32 cellular contexts compared by ENCODE assay signal in the genomic region with DNA sequence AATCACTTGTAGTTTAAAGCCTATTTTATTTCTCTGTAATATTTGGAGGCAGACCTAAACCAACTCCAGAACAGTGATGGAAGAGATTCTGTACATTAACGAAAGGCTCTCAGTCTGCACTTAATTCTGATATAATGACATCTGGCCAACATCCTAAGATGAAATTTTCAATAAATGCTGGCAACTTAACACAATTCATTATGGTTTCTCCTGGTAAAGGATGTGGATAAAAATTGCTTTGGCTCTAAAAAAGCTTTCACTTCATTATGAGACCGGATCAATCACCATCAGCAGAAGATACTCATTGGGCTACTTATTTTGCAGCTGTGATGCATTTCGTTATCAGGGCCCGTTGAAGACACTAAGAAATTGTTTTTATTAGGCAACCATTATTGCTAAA.
DNase-seq lines count a peak whose midpoint lies in the region; ATAC-seq and TF ChIP-seq lines count a peak whose summit lies in the region.
"Had no signal": no experiment of that assay in that cellular context is flagged by ENCODE, and none has a peak within 500 bp of the region (broad histone marks: within the 10 kb centered on the region; RNA-seq: fewer than 3 reads in every experiment).

No MANE protein-coding gene starts in this region.

- POLR2A ChIA-PET in SK-N-SH (lab: Yijun Ruan, JAX): no interaction called here

- H3K9ac ChIP-seq in SK-N-SH (no peak overlapping the region), smooth muscle cell (ENCODE audit: low read depth) (no peak overlapping the region)
- H3K9ac ChIP-seq: BLaER1; BLaER1 treated with 17β-estradiol and CSF1 and Interleukin-3, amounts not matched to agents 10 nM and 100 nM had no signal

- no peaks in the 10 kb centered on the region for H4K20me1 ChIP-seq in SK-N-SH (ENCODE audit: insufficient read depth)
- H4K20me1 ChIP-seq in smooth muscle cell (ENCODE audit: low read depth): no peaks in the 10 kb centered on the region
- H4K20me1 ChIP-seq: BLaER1; BLaER1 treated with 17β-estradiol and CSF1 and Interleukin-3, amounts not matched to agents 10 nM and 100 nM had no signal

- H3K27ac ChIP-seq in SK-N-SH (ENCODE audit: low read depth in 2 of 2, low read length in 1 of 2) (no peak overlapping the region), smooth muscle cell (ENCODE audit: low read depth) (no peak overlapping the region)
- H3K27ac ChIP-seq: 22Rv1; A549; BLaER1; BLaER1 treated with 17β-estradiol and CSF1 and Interleukin-3, amounts not matched to agents 10 nM and 100 nM; C4-2B had no signal

- DNase-seq in BE2C (peak; percentile 22), SK-N-DZ (ENCODE audit: low spot score) (peak; percentile 91), SK-N-SH (peak; percentile 26), smooth muscle cell (lab: John Stamatoyannopoulos, UW; ENCODE audit: unreplicated experiment) (no peak), NCI-H748 treated with DMSO at 0.1 percent for 48 hours (lab: John Stamatoyannopoulos, UW) (no peak), HUDEP-2 (lab: John Stamatoyannopoulos, UW; ENCODE audit: unreplicated experiment in 76 of 76) (no peak)
- DNase-seq in effector CD4-positive, alpha-beta T cell: no peak
- DNase-seq: 8988T; ACHN; AML-193; C1 segment of cervical spinal cord; Caco-2; Calu3; CD4-positive, alpha-beta memory T cell; CD4-positive, alpha-beta T cell; CD4-positive, CD25-positive, alpha-beta regulatory T cell; CD8-positive, alpha-beta memory T cell; CD8-positive, alpha-beta T cell; COR-L47; DMS 273 treated with DMSO at 0.1 percent for 48 hours; DMS153; DMS53; DMS79; DMS79 treated with DMSO at 0.1 percent for 48 hours; DND-41; EL had no signal

- TF ChIP-seq RAD21 in SK-N-SH (IDR thresholded peaks at IDR 0.05; ENCODE audit: low read length): no peak

- 0% methylated on average over 4 of the region's 4 CpGs for WGBS in SK-N-SH (ENCODE audit: low lambda C conversion rate)
- 85% methylated on average over 4 of the region's 4 CpGs for WGBS in smooth muscle cell (ENCODE audit: low lambda C conversion rate)

- H3K27me3 ChIP-seq in BE2C (no peaks in the 10 kb centered on the region), SK-N-SH (ENCODE audit: insufficient read depth) (no peaks in the 10 kb centered on the region), smooth muscle cell (ENCODE audit: low read depth) (no peaks in the 10 kb centered on the region)
- H3K27me3 ChIP-seq: BLaER1; BLaER1 treated with 17β-estradiol and CSF1 and Interleukin-3, amounts not matched to agents 10 nM and 100 nM had no signal

- no peaks in the 10 kb centered on the region for H3K9me2 ChIP-seq in SK-N-SH

- H3K9me3 ChIP-seq in BE2C (no peaks in the 10 kb centered on the region; the same call in 1 of the 2 replicates), SK-N-SH (no peaks in the 10 kb centered on the region), smooth muscle cell (replicated peaks; ENCODE audit: low read depth) (no peaks in the 10 kb centered on the region)
- H3K9me3 ChIP-seq: A549; BLaER1; BLaER1 treated with 17β-estradiol and CSF1 and Interleukin-3, amounts not matched to agents 10 nM and 100 nM; Caco-2 had no signal

- H3K4me3 ChIP-seq in BE2C (ENCODE audit: low read depth, low read length): 0 out of 2 replicates have a peak overlapping the region, but pooled peaks have one; percentile 4
- no peak overlapping the region for H3K4me3 ChIP-seq in SK-N-SH (ENCODE audit: low read depth in 2 of 2, low read length in 1 of 2)
- H3K4me3 ChIP-seq in smooth muscle cell: no peak overlapping the region
- H3K4me3 ChIP-seq: A549; BLaER1; BLaER1 treated with 17β-estradiol and CSF1 and Interleukin-3, amounts not matched to agents 10 nM and 100 nM had no signal

- peak in 1 of 2 experiments; percentile 75; a peak in 2 of 4 replicates for TF ChIP-seq EP300 in SK-N-SH (IDR thresholded peaks at IDR 0.05; ENCODE audit: borderline replicate concordance in 1 of 2, low read depth in 1 of 2, low read length in 1 of 2)

- H3K4me1 ChIP-seq in BE2C (peaks cover 18% of the 10 kb centered on the region), SK-N-SH (ENCODE audit: control insufficient read depth in 1 of 2, insufficient read depth in 2 of 2, low read depth in 1 of 2, low read length in 1 of 2) (no peaks in the 10 kb centered on the region; a peak in 1 of 4 replicates), smooth muscle cell (ENCODE audit: low read depth) (no peaks in the 10 kb centered on the region)
- H3K4me1 ChIP-seq: A549; BLaER1; BLaER1 treated with 17β-estradiol and CSF1 and Interleukin-3, amounts not matched to agents 10 nM and 100 nM; Caco-2 had no signal

- TF ChIP-seq CTCF in BE2C (IDR thresholded peaks at IDR 0.05; ENCODE audit: low read depth, low read length): no peak
- no peak for TF ChIP-seq CTCF in SK-N-SH (IDR thresholded peaks at IDR 0.05)
- TF ChIP-seq CTCF in smooth muscle cell (IDR thresholded peaks at IDR 0.05; ENCODE audit: borderline replicate concordance, insufficient read depth, poor library complexity, severe bottlenecking): no peak

- H2AFZ ChIP-seq in SK-N-SH (ENCODE audit: low read depth) (no peak overlapping the region), smooth muscle cell (ENCODE audit: low read depth) (no peak overlapping the region)

- ATAC-seq in SK-N-SH treated with all-trans-retinoic acid at 6 μM for 48 hours: no peak
- ATAC-seq: A549; CD8-positive, alpha-beta T cell had no signal

- H3K79me2 ChIP-seq in SK-N-SH (ENCODE audit: insufficient read depth) (no peaks in the 10 kb centered on the region), smooth muscle cell (ENCODE audit: low read depth) (no peaks in the 10 kb centered on the region)

- H3K36me3 ChIP-seq in BE2C: no peaks in the 10 kb centered on the region
- no peaks in the 10 kb centered on the region for H3K36me3 ChIP-seq in SK-N-SH (replicated peaks in 1 of 2; ENCODE audit: control insufficient read depth in 1 of 2, insufficient read depth in 2 of 2, low read length in 1 of 2)
- no peaks in the 10 kb centered on the region for H3K36me3 ChIP-seq in smooth muscle cell (ENCODE audit: low read depth)
- H3K36me3 ChIP-seq: BLaER1; BLaER1 treated with 17β-estradiol and CSF1 and Interleukin-3, amounts not matched to agents 10 nM and 100 nM had no signal

- CTCF ChIA-PET in SK-N-SH (lab: Yijun Ruan, JAX): interaction anchor here (1.1 kb wide), 1 partner anchor 10 kb away, joined by 4 read pairs; no protein-coding TSS in a partner anchor

- H3K4me2 ChIP-seq in SK-N-SH (no peak overlapping the region), smooth muscle cell (no peak overlapping the region)
- H3K4me2 ChIP-seq: A549; BLaER1; BLaER1 treated with 17β-estradiol and CSF1 and Interleukin-3, amounts not matched to agents 10 nM and 100 nM had no signal

- H3F3A ChIP-seq in SK-N-SH (replicated peaks; ENCODE audit: insufficient read depth) (no peaks in the 10 kb centered on the region), smooth muscle cell (ENCODE audit: low read depth) (no peaks in the 10 kb centered on the region)

TF ChIP-seq in SK-N-SH, 30 proteins besides CTCF, POLR2A, EP300 and RAD21 (continues in another document):
- TF ChIP-seq, protein P1, sequence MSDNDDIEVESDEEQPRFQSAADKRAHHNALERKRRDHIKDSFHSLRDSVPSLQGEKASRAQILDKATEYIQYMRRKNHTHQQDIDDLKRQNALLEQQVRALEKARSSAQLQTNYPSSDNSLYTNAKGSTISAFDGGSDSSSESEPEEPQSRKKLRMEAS (IDR thresholded peaks at IDR 0.05; ENCODE audit: low read depth): no peak
- peak; percentile 75 for TF ChIP-seq GATA2 (CRISPR knock-in tag; IDR thresholded peaks at IDR 0.05)
- no peak for TF ChIP-seq RFX5 (IDR thresholded peaks at IDR 0.05; ENCODE audit: low read length)
- peak; percentile 50; the same call in 1 of the 2 replicates for TF ChIP-seq RCOR1 (IDR thresholded peaks at IDR 0.05; ENCODE audit: low read length)
- TF ChIP-seq EZH2phosphoT487 (IDR thresholded peaks at IDR 0.05; ENCODE audit: borderline replicate concordance, low read depth): no peak
- no peak for TF ChIP-seq POLR2AphosphoS5 (IDR thresholded peaks at IDR 0.05; ENCODE audit: low read depth, low read length)
- peak; percentile 50; the same call in 1 of the 2 replicates for TF ChIP-seq FOXJ3 (CRISPR knock-in tag; IDR thresholded peaks at IDR 0.05)
- TF ChIP-seq NFIC (IDR thresholded peaks at IDR 0.05; ENCODE audit: borderline replicate concordance): no peak
- TF ChIP-seq GABPA (IDR thresholded peaks at IDR 0.05; ENCODE audit: low read depth): no peak

TF ChIP-seq in SK-N-SH treated with all-trans-retinoic acid at 6 μM for 48 hours, 23 proteins besides CTCF, POLR2A, EP300 and RAD21 (continues in another document):
- TF ChIP-seq GLIS3 (CRISPR knock-in tag; IDR thresholded peaks at IDR 0.05) (no peak), ISL1 (CRISPR knock-in tag; IDR thresholded peaks at IDR 0.05) (0 out of 2 replicates have a peak, but pooled peaks have one; percentile 14), ZNF565 (CRISPR knock-in tag; conservative IDR thresholded peaks at IDR 0.05; ENCODE audit: low read depth) (no peak), ZC3H10 (CRISPR knock-in tag; IDR thresholded peaks at IDR 0.05) (no peak), BACH2 (CRISPR knock-in tag; IDR thresholded peaks at IDR 0.05; ENCODE audit: borderline replicate concordance) (no peak)
- TF ChIP-seq, protein P2, sequence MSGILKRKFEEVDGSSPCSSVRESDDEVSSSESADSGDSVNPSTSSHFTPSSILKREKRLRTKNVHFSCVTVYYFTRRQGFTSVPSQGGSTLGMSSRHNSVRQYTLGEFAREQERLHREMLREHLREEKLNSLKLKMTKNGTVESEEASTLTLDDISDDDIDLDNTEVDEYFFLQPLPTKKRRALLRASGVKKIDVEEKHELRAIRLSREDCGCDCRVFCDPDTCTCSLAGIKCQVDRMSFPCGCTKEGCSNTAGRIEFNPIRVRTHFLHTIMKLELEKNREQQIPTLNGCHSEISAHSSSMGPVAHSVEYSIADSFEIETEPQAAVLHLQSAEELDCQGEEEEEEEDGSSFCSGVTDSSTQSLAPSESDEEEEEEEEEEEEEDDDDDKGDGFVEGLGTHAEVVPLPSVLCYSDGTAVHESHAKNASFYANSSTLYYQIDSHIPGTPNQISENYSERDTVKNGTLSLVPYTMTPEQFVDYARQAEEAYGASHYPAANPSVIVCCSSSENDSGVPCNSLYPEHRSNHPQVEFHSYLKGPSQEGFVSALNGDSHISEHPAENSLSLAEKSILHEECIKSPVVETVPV (CRISPR knock-in tag; IDR thresholded peaks at IDR 0.05): no peak

Comparison
In these comparisons a context has a peak if more than half of its experiments do, and no peak if none do; other contexts are left out.
1. DNase-seq: peak in BE2C (single experiment), SK-N-DZ (single experiment) and SK-N-SH (single experiment); none in smooth muscle cell (single experiment), NCI-H748 treated with DMSO at 0.1 percent for 48 hours (single experiment), effector CD4-positive, alpha-beta T cell (single experiment) and HUDEP-2 (0 of 76).